In genomic region chr1:153288634-153289275, GRCh38 we compare ENCODE assay signal across 8 cellular contexts. TPM values are rescaled to one million over a fixed set of nuclear protein-coding genes. Genes with fewer than 3 reads are reported as not detected.
DNase-seq lines count a peak whose midpoint lies in the region; ATAC-seq and TF ChIP-seq lines count a peak whose summit lies in the region.

No MANE protein-coding gene starts in this region.

- no peaks in the 10 kb centered on the region for H3K9me2 ChIP-seq in GM23248 (ENCODE audit: insufficient read depth)

- no peak for TF ChIP-seq POLR2A in sigmoid colon (IDR thresholded peaks at IDR 0.05)

- TF ChIP-seq CTCF in C4-2B (conservative IDR thresholded peaks at IDR 0.05) = peak; percentile 84
- TF ChIP-seq CTCF in WERI-Rb-1 (IDR thresholded peaks at IDR 0.05; ENCODE audit: low read depth, low read length) = peak; percentile 99
- no peak for TF ChIP-seq CTCF in sigmoid colon (IDR thresholded peaks at IDR 0.05)

- no peaks in the 10 kb centered on the region for H3K9me3 ChIP-seq in GM23248 (ENCODE audit: low read depth)
- no peaks in the 10 kb centered on the region for H3K9me3 ChIP-seq in WERI-Rb-1 (ENCODE audit: severe bottlenecking)
- no peaks in the 10 kb centered on the region for H3K9me3 ChIP-seq in sigmoid colon

- no peak overlapping the region for H3K4me2 ChIP-seq in GM23248 (ENCODE audit: unreplicated experiment)

- no peaks in the 10 kb centered on the region for H3K36me3 ChIP-seq in GM23248 (ENCODE audit: low read depth)
- H3K36me3 ChIP-seq in WERI-Rb-1 = no peaks in the 10 kb centered on the region
- no peaks in the 10 kb centered on the region for H3K36me3 ChIP-seq in sigmoid colon

- DNase-seq in GM23248 (peak; percentile 15), WERI-Rb-1 (peak; percentile 77), left lobe of liver (ENCODE audit: low spot score) (no peak), NCI-H1436 treated with DMSO at 0.1 percent for 48 hours (lab: John Stamatoyannopoulos, UW) (no peak), cardiac septum (ENCODE audit: low spot score) (no peak), sigmoid colon (no peak)

- H3K4me1 ChIP-seq in GM23248 (ENCODE audit: insufficient read depth) (no peaks in the 10 kb centered on the region), sigmoid colon (no peaks in the 10 kb centered on the region)

- no peaks in the 10 kb centered on the region for H3F3A ChIP-seq in GM23248 (ENCODE audit: insufficient read depth)

- no peaks in the 10 kb centered on the region for H4K20me1 ChIP-seq in GM23248 (ENCODE audit: insufficient read depth)

- H3K4me3 ChIP-seq in GM23248 (no peak overlapping the region), WERI-Rb-1 (ENCODE audit: low read depth, low read length) (no peak overlapping the region), sigmoid colon (no peak overlapping the region)

- TF ChIP-seq EP300 in sigmoid colon (IDR thresholded peaks at IDR 0.05) = no peak

- in situ Hi-C loops in GM23248 (cut with MboI) = no loop called here

- H3K27ac ChIP-seq in C4-2B (no peak overlapping the region), GM23248 (no peak overlapping the region), WERI-Rb-1 (no peak overlapping the region), sigmoid colon (no peak overlapping the region)

- no peak overlapping the region for H3K9ac ChIP-seq in GM23248

- intact Hi-C loops in cardiac septum (cut with DNase I) = no loop called here
- intact Hi-C loops in sigmoid colon (cut with DNase I) = no loop called here

- WGBS in GM23248 (ENCODE audit: low coverage in 1 of 2, low lambda C conversion rate in 2 of 2, missing lambda C conversion rate in 2 of 2), 2 experiments = 25 to 27% methylated on average over 10 to 11 of the region's 11 CpGs
- 67 to 69% methylated on average over 11 of the region's 11 CpGs for WGBS in sigmoid colon, 2 donors

- no peak overlapping the region for H2AFZ ChIP-seq in GM23248

- H3K79me2 ChIP-seq in GM23248 (ENCODE audit: insufficient read depth) = no peaks in the 10 kb centered on the region

- H3K27me3 ChIP-seq in GM23248 (replicated peaks; ENCODE audit: insufficient read depth) (0 out of 2 replicates have a peak, but pooled peaks cover 6% of the 10 kb centered on the region), WERI-Rb-1 (ENCODE audit: insufficient read depth, low read depth, severe bottlenecking) (no peaks in the 10 kb centered on the region), sigmoid colon (peaks cover 0 to 7% (median 0%) of the 10 kb centered on the region in 3 donors)

- ATAC-seq in left lobe of liver (peak; percentile 51), HG02840 (IDR thresholded peaks at IDR 0.05; ENCODE audit: low FRiP score, unreplicated experiment) (no peak)

RNA-seq across cellular contexts. Expression of gene PGLYRP3, which starts 24.0 kb away (rescaled TPM):
- not detected in 2 replicates for total RNA-seq in GM23248 (2014; rRNA removed; shearing (Covaris generic))
- polyA plus RNA-seq in GM23248 (2016; fragmentation: Nextera tagmentation; extraction: Ambion mirVana) (not detected in 2 replicates), sigmoid colon (under 1 TPM in 1 of 3 donors, not detected in 2; 0.16 TPM)
- total RNA-seq in left lobe of liver (not detected), cardiac septum (not detected), sigmoid colon (not detected)

RNA-seq across cellular contexts. Expression of gene LORICRIN, which starts 29.3 kb away (rescaled TPM):
- not detected in 2 replicates for total RNA-seq in GM23248 (2014; rRNA removed; shearing (Covaris generic))
- polyA plus RNA-seq in GM23248 (2016; fragmentation: Nextera tagmentation; extraction: Ambion mirVana) (not detected in 2 replicates), sigmoid colon (under 1 TPM in 1 of 3 donors, not detected in 2; 0.06 TPM)
- total RNA-seq in left lobe of liver (not detected), cardiac septum (not detected), sigmoid colon (not detected)

RNA-seq across cellular contexts. Expression of gene PGLYRP4, which starts 59.9 kb away (rescaled TPM):
- not detected in 2 replicates for total RNA-seq in GM23248 (2014; rRNA removed; shearing (Covaris generic))
- not detected in 2 replicates for polyA plus RNA-seq in GM23248 (2016; fragmentation: Nextera tagmentation; extraction: Ambion mirVana)
- not detected for total RNA-seq in left lobe of liver
- not detected for total RNA-seq in cardiac septum
- not detected for total RNA-seq in sigmoid colon
- polyA plus RNA-seq in sigmoid colon = 1 to 10 TPM in 1 of 3 donors, not detected in 2; 1.1 TPM

Comparison
In these comparisons a context has a peak if more than half of its experiments do, and no peak if none do; other contexts are left out.
1. CTCF ChIP-seq: peak in C4-2B (single experiment) and WERI-Rb-1 (single experiment); none in sigmoid colon (0 of 4).
2. DNase-seq: peak in GM23248 (single experiment) and WERI-Rb-1 (single experiment); none in left lobe of liver (single experiment), NCI-H1436 treated with DMSO at 0.1 percent for 48 hours (single experiment), cardiac septum (single experiment) and sigmoid colon (single experiment).